21 cellular contexts compared by ENCODE assay signal in genomic region chr18:32420084-32420483, GRCh38.
"Had no signal": no experiment of that assay in that cellular context is flagged by ENCODE, and none has a peak within 500 bp of the region (broad histone marks: within the 10 kb centered on the region; RNA-seq: fewer than 3 reads in every experiment).

No MANE protein-coding gene starts in this region.

- H3K27ac Mint-ChIP-seq: activated naive CD4-positive, alpha-beta T cell treated with anti-CD3 and anti-CD28 coated beads for 36 hours; activated naive CD8-positive, alpha-beta T cell treated with anti-CD3 and anti-CD28 coated beads, Interleukin-2, amount 50 U/mL, for 24 hours; activated T-helper 17 cell treated with anti-CD3 and anti-CD28 coated beads, Interleukin-2, amount 50 U/mL, for 72 hours; effector memory CD8-positive, alpha-beta T cell; memory B cell; natural killer cell; stimulated activated naive CD8-positive, alpha-beta T cell treated with anti-CD3 and anti-CD28 coated beads, Interleukin-15, amount 100 ng/mL, for 72 hours; type B pancreatic cell had no signal

- H3K4me3 ChIP-seq: ascending aorta, breast epithelium, gastrocnemius medialis, psoas muscle, sigmoid colon, spleen had no signal

- H3K4me3 Mint-ChIP-seq: activated naive CD4-positive, alpha-beta T cell treated with anti-CD3 and anti-CD28 coated beads for 36 hours; activated naive CD8-positive, alpha-beta T cell treated with anti-CD3 and anti-CD28 coated beads, Interleukin-2, amount 50 U/mL, for 24 hours; activated T-helper 17 cell treated with anti-CD3 and anti-CD28 coated beads, Interleukin-2, amount 50 U/mL, for 72 hours; effector memory CD8-positive, alpha-beta T cell; memory B cell; natural killer cell; stimulated activated naive CD8-positive, alpha-beta T cell treated with anti-CD3 and anti-CD28 coated beads, Interleukin-15, amount 100 ng/mL, for 72 hours; type B pancreatic cell had no signal

- H3K9me3 ChIP-seq: ascending aorta, breast epithelium, gastrocnemius medialis, sigmoid colon had no signal

- H3K27me3 ChIP-seq: ascending aorta, breast epithelium, gastrocnemius medialis, sigmoid colon, spleen had no signal

- H3K4me1 Mint-ChIP-seq: activated naive CD8-positive, alpha-beta T cell treated with anti-CD3 and anti-CD28 coated beads, Interleukin-2, amount 50 U/mL, for 24 hours; activated T-helper 17 cell treated with anti-CD3 and anti-CD28 coated beads, Interleukin-2, amount 50 U/mL, for 72 hours; memory B cell; natural killer cell; stimulated activated naive CD8-positive, alpha-beta T cell treated with anti-CD3 and anti-CD28 coated beads, Interleukin-15, amount 100 ng/mL, for 72 hours had no signal

- H3K36me3 Mint-ChIP-seq: memory B cell, natural killer cell had no signal

- FAIRE-seq: islet of Langerhans had no signal

- H3K9me3 Mint-ChIP-seq: activated naive CD4-positive, alpha-beta T cell treated with anti-CD3 and anti-CD28 coated beads for 36 hours; activated naive CD8-positive, alpha-beta T cell treated with anti-CD3 and anti-CD28 coated beads, Interleukin-2, amount 50 U/mL, for 24 hours; activated T-helper 17 cell treated with anti-CD3 and anti-CD28 coated beads, Interleukin-2, amount 50 U/mL, for 72 hours; stimulated activated naive CD8-positive, alpha-beta T cell treated with anti-CD3 and anti-CD28 coated beads, Interleukin-15, amount 100 ng/mL, for 72 hours had no signal

- DNase-seq: activated CD4-positive, alpha-beta T cell treated with anti-CD3 and anti-CD28 coated beads, Interleukin-2, amount 50 U/mL, for 4 hours; activated CD4-positive, CD25-positive, alpha-beta regulatory T cell treated with anti-CD3 and anti-CD28 coated beads, Interleukin-2, amount 50 U/mL, for 72 hours; activated naive CD4-positive, alpha-beta T cell treated with anti-CD3 and anti-CD28 coated beads for 36 hours; activated naive CD8-positive, alpha-beta T cell treated with anti-CD3 and anti-CD28 coated beads, Interleukin-2, amount 50 U/mL, for 24 hours; activated T-cell treated with anti-CD3 and anti-CD28 coated beads for 4 hours; dermis blood vessel endothelial cell; effector memory CD8-positive, alpha-beta T cell; gastrocnemius medialis; natural killer cell; nucleus accumbens; psoas muscle; sigmoid colon; spleen; stimulated activated naive CD8-positive, alpha-beta T cell treated with anti-CD3 and anti-CD28 coated beads, Interleukin-15, amount 100 ng/mL, for 72 hours had no signal

- H3K27me3 Mint-ChIP-seq: type B pancreatic cell had no signal

- H3K36me3 ChIP-seq: ascending aorta, breast epithelium, gastrocnemius medialis, sigmoid colon, spleen had no signal

- H3K27ac ChIP-seq: ascending aorta, breast epithelium, epithelial cell of prostate, gastrocnemius medialis, psoas muscle, sigmoid colon had no signal
